In genomic region chr1:103707670-103708069, GRCh38 we compare ENCODE assay signal across 2 cellular contexts. TPM values are rescaled to one million over a fixed set of nuclear protein-coding genes. Genes with fewer than 3 reads are reported as not detected.
"Had no signal": no experiment of that assay in that cellular context is flagged by ENCODE, and none has a peak within 500 bp of the region (broad histone marks: within the 10 kb centered on the region; RNA-seq: fewer than 3 reads in every experiment).

No MANE protein-coding gene starts in this region.

RNA-seq across cellular contexts. Expression of gene AMY1B, which starts 11.7 kb away (rescaled TPM):
- total RNA-seq: G401, GM12878 had no signal

RNA-seq across cellular contexts. Expression of gene AMY1C, which starts 42.0 kb away (rescaled TPM):
- total RNA-seq: G401 had no signal

RNA-seq across cellular contexts. Expression of gene AMY1A, which starts 52.1 kb away (rescaled TPM):
- total RNA-seq: G401, GM12878 had no signal
